ENCODE assay signal across 33 cellular contexts in the genomic region with DNA sequence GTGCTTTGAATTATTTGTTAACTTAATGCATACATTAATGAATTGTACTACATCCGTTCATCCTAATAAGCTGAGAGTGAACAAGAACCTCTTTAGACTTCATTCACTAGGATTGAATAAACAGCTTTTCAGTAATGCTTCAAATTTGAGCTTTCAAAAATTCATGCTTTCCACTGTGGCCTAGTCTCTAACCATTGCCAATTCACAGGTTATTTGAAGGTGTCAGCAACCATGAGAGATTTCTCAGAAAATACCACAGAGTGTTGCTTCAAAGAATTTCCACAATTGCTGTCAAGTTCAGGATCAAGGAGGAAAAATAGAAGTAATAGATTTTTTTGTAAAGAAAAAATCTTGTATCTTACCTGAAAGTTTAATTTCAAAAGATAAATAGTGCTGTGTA.
"Had no signal": no experiment of that assay in that cellular context is flagged by ENCODE, and none has a peak within 500 bp of the region (broad histone marks: within the 10 kb centered on the region; RNA-seq: fewer than 3 reads in every experiment).

No MANE protein-coding gene starts in this region.

- H3K4me1 ChIP-seq: Peyer's patch, SJSA1 had no signal

- H3K9me3 Mint-ChIP-seq: activated B cell treated with CpG ODN at 0.5 μM for 24 hours; activated CD4-positive, alpha-beta memory T cell treated with anti-CD3 and anti-CD28 coated beads for 36 hours had no signal

- ATAC-seq: activated T-cell treated with anti-CD3 and anti-CD28 coated beads, Interleukin-2, amount 50 U/mL, for 72 hours; activated T-helper 17 cell treated with anti-CD3 and anti-CD28 coated beads, Interleukin-2, amount 50 U/mL, for 72 hours; K562; PC-3 had no signal

- H3K36me3 Mint-ChIP-seq: activated CD4-positive, alpha-beta memory T cell treated with anti-CD3 and anti-CD28 coated beads for 36 hours had no signal

- H3K36me3 ChIP-seq: brain microvascular endothelial cell, Peyer's patch, SJSA1 had no signal

- H3K4me1 Mint-ChIP-seq: activated B cell treated with CpG ODN at 0.5 μM for 24 hours had no signal

- H3K27ac Mint-ChIP-seq: activated B cell treated with CpG ODN at 0.5 μM for 24 hours; activated CD4-positive, alpha-beta memory T cell treated with anti-CD3 and anti-CD28 coated beads for 36 hours; activated T-cell treated with anti-CD3 and anti-CD28 coated beads, Interleukin-2, amount 50 U/mL, for 72 hours; activated T-helper 17 cell treated with anti-CD3 and anti-CD28 coated beads, Interleukin-2, amount 50 U/mL, for 72 hours had no signal

- H3K4me3 Mint-ChIP-seq: activated B cell treated with CpG ODN at 0.5 μM for 24 hours; activated CD4-positive, alpha-beta memory T cell treated with anti-CD3 and anti-CD28 coated beads for 36 hours; activated T-cell treated with anti-CD3 and anti-CD28 coated beads, Interleukin-2, amount 50 U/mL, for 72 hours; activated T-helper 17 cell treated with anti-CD3 and anti-CD28 coated beads, Interleukin-2, amount 50 U/mL, for 72 hours had no signal

- H3K27me3 ChIP-seq: brain microvascular endothelial cell, Peyer's patch, SJSA1 had no signal

- H3K27me3 Mint-ChIP-seq: activated CD4-positive, alpha-beta memory T cell treated with anti-CD3 and anti-CD28 coated beads for 36 hours had no signal

- DNase-seq: activated B cell treated with CpG ODN at 0.5 μM for 24 hours; activated CD4-positive, alpha-beta memory T cell treated with anti-CD3 and anti-CD28 coated beads for 36 hours; activated CD4-positive, alpha-beta T cell treated with anti-CD3 and anti-CD28 coated beads for 4 hours; activated CD4-positive, alpha-beta T cell treated with anti-CD3 and anti-CD28 coated beads, Interleukin-2, amount 50 U/mL, for 1 hour; activated CD4-positive, CD25-positive, alpha-beta regulatory T cell treated with anti-CD3 and anti-CD28 coated beads, Interleukin-2, amount 50 U/mL, for 72 hours; activated effector memory CD4-positive, alpha-beta T cell treated with anti-CD3 and anti-CD28 coated beads, Interleukin-2, amount 50 U/mL, for 16 hours; activated naive CD4-positive, alpha-beta T cell; activated naive CD4-positive, alpha-beta T cell treated with anti-CD3 and anti-CD28 coated beads, Interleukin-2, amount 50 U/mL, for 16 hours; activated T-cell treated with anti-CD3 and anti-CD28 coated beads, Interleukin-2, amount 50 U/mL, for 1 hour; activated T-cell treated with anti-CD3 and anti-CD28 coated beads, Interleukin-2, amount 50 U/mL, for 72 hours; amniotic stem cell; aorta; brain microvascular endothelial cell; central memory CD4-positive, alpha-beta T cell; NCI-H1092 treated with DMSO at 0.1 percent for 48 hours; NCI-H1417; NCI-H146; NCI-H187; NCI-H2081 treated with DMSO at 0.1 percent for 48 hours; NCI-H446 treated with DMSO at 0.1 percent for 48 hours; NCI-H524; PC-3; Peyer's patch; RPMI8226; SHP77 treated with DMSO at 0.1 percent for 48 hours; SW 1271; T-helper 1 cell; T-helper 2 cell; T-helper 9 cell had no signal

- H3K4me3 ChIP-seq: K562, Peyer's patch, SJSA1 had no signal

- H3K9me3 ChIP-seq: Peyer's patch, SJSA1 had no signal

- H3K27ac ChIP-seq: brain microvascular endothelial cell, Peyer's patch, SJSA1, VCaP had no signal
